In genomic region chr13:94601446-94602431, GRCh38 we compare ENCODE assay signal across 1 cellular context.
TF ChIP-seq lines count a peak whose summit lies in the region.

Gene GPR180, plus strand, starts transcription at chr13:94601857. Its CDS starts 71 bp downstream, at chr13:94601928.

TF ChIP-seq in liver, 16 proteins besides CTCF, POLR2A, EP300 and RAD21 (continued from another document):
- peak; percentile 84 for TF ChIP-seq REST (IDR thresholded peaks at IDR 0.05)
- no peak for TF ChIP-seq NR2F2 (IDR thresholded peaks at IDR 0.05)
- peak; percentile 63 for TF ChIP-seq YY1 (IDR thresholded peaks at IDR 0.05)
